ENCODE assay signal across 8 cellular contexts in the genomic region with DNA sequence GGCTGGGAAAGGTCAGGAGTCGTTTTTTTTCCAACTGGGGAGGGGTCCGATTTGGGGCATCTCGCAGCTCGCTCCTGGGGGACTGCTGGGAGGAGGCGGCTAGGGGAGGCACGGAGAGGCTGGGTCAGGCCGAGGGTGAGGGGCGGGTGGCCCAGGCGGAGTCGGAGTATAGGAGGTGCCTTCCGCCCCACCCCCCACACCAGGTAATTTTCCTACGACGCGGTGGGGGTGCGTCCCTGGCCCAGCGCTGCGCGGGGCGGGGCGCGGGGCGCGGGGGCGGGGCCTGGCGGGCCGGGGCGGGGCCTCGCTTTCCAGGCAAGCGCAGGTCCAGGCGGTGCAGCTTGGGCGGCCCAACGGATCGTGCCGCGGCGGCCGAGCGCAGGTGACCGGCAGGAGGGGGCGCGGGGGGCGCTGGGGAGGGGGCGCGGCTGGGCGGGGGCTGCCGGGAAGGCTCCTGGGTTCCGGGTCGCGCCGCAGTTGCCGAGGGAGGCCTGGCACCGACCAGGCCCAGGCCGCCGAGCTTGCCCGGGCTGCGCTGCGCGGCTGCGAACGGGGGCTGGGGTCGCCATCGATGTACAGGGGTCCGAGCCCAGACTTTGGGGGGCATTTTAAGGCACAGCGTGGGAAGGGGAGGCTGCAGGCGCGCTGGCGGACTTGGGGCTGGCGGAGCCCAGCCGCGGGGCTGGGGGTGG. TPM values are rescaled to one million over a fixed set of nuclear protein-coding genes. Genes with fewer than 3 reads are reported as not detected.
DNase-seq lines count a peak whose midpoint lies in the region; ATAC-seq, FAIRE-seq and TF ChIP-seq lines count a peak whose summit lies in the region.

A gene with protein sequence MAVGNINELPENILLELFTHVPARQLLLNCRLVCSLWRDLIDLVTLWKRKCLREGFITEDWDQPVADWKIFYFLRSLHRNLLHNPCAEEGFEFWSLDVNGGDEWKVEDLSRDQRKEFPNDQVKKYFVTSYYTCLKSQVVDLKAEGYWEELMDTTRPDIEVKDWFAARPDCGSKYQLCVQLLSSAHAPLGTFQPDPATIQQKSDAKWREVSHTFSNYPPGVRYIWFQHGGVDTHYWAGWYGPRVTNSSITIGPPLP (plus strand): TSS at position 307 of the 692 bp plus-strand sequence. CDS start 959 bp downstream, outside the sequence.

- peaks cover 0 to 7% of the 10 kb centered on the region in 2 donors for H3K4me1 ChIP-seq in small intestine (ENCODE audit: control insufficient read depth in 2 of 2, insufficient read depth in 1 of 2, low read depth in 1 of 2, low read length in 1 of 2)

- no peaks in the 10 kb centered on the region for H3K27me3 ChIP-seq in small intestine (ENCODE audit: control insufficient read depth in 2 of 2, insufficient read depth in 2 of 2, low read length in 2 of 2)

- no peak for FAIRE-seq in small intestine (lab: Jason Lieb, UNC)

- ATAC-seq in GM18505 (IDR thresholded peaks at IDR 0.05; ENCODE audit: unreplicated experiment) (peak; percentile 57), HG02981 (IDR thresholded peaks at IDR 0.05; ENCODE audit: unreplicated experiment) (peak; percentile 59), HG03196 (IDR thresholded peaks at IDR 0.05; ENCODE audit: unreplicated experiment) (no peak)

- 1 to 2% (median 1%) methylated on average over 14 to 70 of the region's 70 CpGs for WGBS in small intestine, 3 donors

- H3K9me3 ChIP-seq in small intestine (ENCODE audit: control insufficient read depth, low read depth) = no peaks in the 10 kb centered on the region

- H3K27ac ChIP-seq in small intestine (ENCODE audit: low read depth in 1 of 2, low read length in 1 of 2) = peak within 1 kb of the TSS; percentile 53 to 76

- H3K36me3 ChIP-seq in small intestine (ENCODE audit: control insufficient read depth in 2 of 2, insufficient read depth in 2 of 2, low read length in 2 of 2) = no peaks in the 10 kb centered on the region

- DNase-seq in T-helper 2 cell (peak; percentile 40 to 64 (median 49)), astrocyte of the hippocampus (ENCODE audit: low read depth, low spot score) (peak; percentile 49), small intestine (peak; percentile 58), cortex of kidney (lab: John Stamatoyannopoulos, UW) (no peak)

- no peak for TF ChIP-seq POLR2A in GM18505 (IDR thresholded peaks at IDR 0.05; ENCODE audit: borderline replicate concordance, extremely low read depth, insufficient read depth, insufficient read length)

- peak within 1 kb of the TSS; percentile 51 for H3K4me3 ChIP-seq in iPS-11a (ENCODE audit: low read depth, low read length)
- H3K4me3 ChIP-seq in small intestine (ENCODE audit: low read depth in 1 of 2, low read length in 2 of 2) = peak within 1 kb of the TSS; percentile 52 to 75

RNA-seq across cellular contexts. Expression of the gene that starts here (rescaled TPM):
- polyA plus RNA-seq in small intestine = 10 to 100 TPM; 11.0 to 32.4 (median 24.9) TPM
